ENCODE assay signal across 8 cellular contexts in the genomic region with DNA sequence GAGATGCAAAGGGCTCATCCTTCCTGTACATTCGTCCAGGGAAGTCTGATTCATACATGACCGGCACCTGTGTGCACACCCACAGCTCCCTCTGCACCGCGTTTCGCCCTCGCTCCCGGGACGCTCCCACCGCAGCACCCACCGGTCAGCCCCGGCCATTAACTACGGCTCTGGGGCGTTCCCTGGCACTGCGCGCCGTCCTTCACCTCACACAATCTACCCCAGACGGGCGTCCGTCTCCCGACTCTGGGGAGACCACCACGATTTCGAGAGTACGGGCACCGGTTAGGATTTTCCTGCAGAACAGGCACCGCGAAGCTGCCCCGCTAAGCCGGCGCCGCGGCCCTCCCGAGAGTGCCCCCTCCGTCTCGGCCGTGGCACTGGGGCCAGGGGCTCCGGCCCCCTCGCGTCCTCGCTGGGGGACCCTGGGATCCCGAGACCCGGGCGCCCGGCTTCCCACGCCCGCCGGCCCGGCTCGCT. TPM values are rescaled to one million over a fixed set of nuclear protein-coding genes. Genes with fewer than 3 reads are reported as not detected.
DNase-seq lines count a peak whose midpoint lies in the region; ATAC-seq, FAIRE-seq and TF ChIP-seq lines count a peak whose summit lies in the region.

No MANE protein-coding gene starts in this region.

- CTCF ChIA-PET in CD4-positive, alpha-beta memory T cell (lab: Charles Lee; ENCODE audit: partially characterized antibody) = interaction anchor here (1.1 kb wide), 1 partner anchor 47 kb away, joined by 3 read pairs; no protein-coding TSS in a partner anchor
- CTCF ChIA-PET in GM12878 (lab: Yijun Ruan, JAX) = interaction anchor here (0.6 to 1.2 kb wide), 2 partner anchors 104 to 1788 kb away, joined by 3 read pairs; no protein-coding TSS in a partner anchor

- DNase-seq in CD4-positive, alpha-beta memory T cell = no peak
- DNase-seq in GM12878 (ENCODE audit: low read depth, low spot score) = no peak
- peak; percentile 29 to 58 for DNase-seq in gastrocnemius medialis
- DNase-seq in NCI-H2171 (lab: John Stamatoyannopoulos, UW) = no peak

- peak overlapping the region; percentile 92 to 97 (median 94) for H3K4me3 Mint-ChIP-seq in CD4-positive, alpha-beta memory T cell

- H3K27ac Mint-ChIP-seq in CD4-positive, alpha-beta memory T cell = peak overlapping the region; percentile 89 to 96 (median 94)

- H4K20me1 ChIP-seq in GM12878 (ENCODE audit: control insufficient read depth, insufficient read depth) = no peaks in the 10 kb centered on the region

- WGBS in GM12878 (ENCODE audit: insufficient coverage, insufficient replicate concordance, low lambda C conversion rate, missing lambda C conversion rate) = under 1% methylated on average over 46 of the region's 48 CpGs

- ATAC-seq in GM19438 (IDR thresholded peaks at IDR 0.05; ENCODE audit: low read depth, unreplicated experiment) = peak; percentile 48
- ATAC-seq in HG03457 (IDR thresholded peaks at IDR 0.05; ENCODE audit: unreplicated experiment) = peak; percentile 28
- ATAC-seq in SK-N-SH treated with all-trans-retinoic acid at 6 μM for 48 hours = peak; percentile 67
- peak; percentile 64 for ATAC-seq in GM12878
- ATAC-seq in gastrocnemius medialis = peak; percentile 60 to 66

- H3K27ac ChIP-seq in CD4-positive, alpha-beta memory T cell (ENCODE audit: low read depth, low read length) = peak overlapping the region; percentile 90
- peak overlapping the region; percentile 95 for H3K27ac ChIP-seq in GM12878 (ENCODE audit: control insufficient read depth, insufficient read depth)
- peak overlapping the region; percentile 90 to 99 (median 94) for H3K27ac ChIP-seq in gastrocnemius medialis

- RAD21 ChIA-PET in GM12878 (lab: Charles Lee; ENCODE audit: unreplicated experiment) = no interaction called here

- H3K9ac ChIP-seq in GM12878 (ENCODE audit: control insufficient read depth, insufficient read depth, low read length) (peak overlapping the region; percentile 94), iPS-15b (ENCODE audit: low read depth, low read length) (peak overlapping the region; percentile 91)

- peaks cover 13 to 43% (median 31%) of the 10 kb centered on the region in 4 donors for H3K4me1 Mint-ChIP-seq in CD4-positive, alpha-beta memory T cell

- H3K9me3 ChIP-seq in CD4-positive, alpha-beta memory T cell (ENCODE audit: control insufficient read depth in 1 of 2, low read length in 2 of 2) = no peaks in the 10 kb centered on the region
- no peaks in the 10 kb centered on the region for H3K9me3 ChIP-seq in GM12878 (replicated peaks; ENCODE audit: control insufficient read depth, insufficient read depth, low read length)
- no peaks in the 10 kb centered on the region for H3K9me3 ChIP-seq in iPS-15b (ENCODE audit: control insufficient read depth, insufficient read depth, low read length)
- H3K9me3 ChIP-seq in gastrocnemius medialis = no peaks in the 10 kb centered on the region

- no peak for TF ChIP-seq RAD21 in GM12878 (IDR thresholded peaks at IDR 0.05; ENCODE audit: insufficient read depth, low read depth, low read length)

- no peak for TF ChIP-seq EP300 in GM12878 (IDR thresholded peaks at IDR 0.05; ENCODE audit: borderline replicate concordance in 1 of 2, control insufficient read depth in 1 of 2, low read depth in 2 of 2, low read length in 2 of 2)

- peak overlapping the region; percentile 53; the same call in 1 of the 2 replicates for H3K4me2 ChIP-seq in GM12878 (ENCODE audit: control insufficient read depth, insufficient read depth)

- no peaks in the 10 kb centered on the region for H3K27me3 ChIP-seq in CD4-positive, alpha-beta memory T cell (ENCODE audit: insufficient read depth, low read length)
- H3K27me3 ChIP-seq in GM12878 (replicated peaks in 1 of 2; ENCODE audit: control insufficient read depth in 2 of 2, insufficient read depth in 2 of 2, low read length in 1 of 2) = no peaks in the 10 kb centered on the region
- H3K27me3 ChIP-seq in iPS-15b (ENCODE audit: control insufficient read depth, insufficient read depth, low read length) = no peaks in the 10 kb centered on the region
- no peaks in the 10 kb centered on the region for H3K27me3 ChIP-seq in gastrocnemius medialis

- H3K36me3 Mint-ChIP-seq in CD4-positive, alpha-beta memory T cell = peaks cover 7 to 16% of the 10 kb centered on the region in 2 donors

- TF ChIP-seq POLR2A in GM12878 (IDR thresholded peaks at IDR 0.05; ENCODE audit: low read depth, low read length) = no peak; the same call in 1 of the 2 replicates
- TF ChIP-seq POLR2A in gastrocnemius medialis (IDR thresholded peaks at IDR 0.05) = no peak

- H3K36me3 ChIP-seq in CD4-positive, alpha-beta memory T cell (ENCODE audit: insufficient read depth, low read length) = no peaks in the 10 kb centered on the region
- H3K36me3 ChIP-seq in GM12878 (ENCODE audit: control insufficient read depth in 2 of 2, insufficient read depth in 2 of 2, low read length in 1 of 2) (peaks cover 0 to 3% of the 10 kb centered on the region in 2 experiments; a peak in 1 of 4 replicates), iPS-15b (ENCODE audit: control insufficient read depth, insufficient read depth, low read length) (no peaks in the 10 kb centered on the region), gastrocnemius medialis (peaks cover 0 to 15% of the 10 kb centered on the region in 2 donors)

- H3K4me3 ChIP-seq in CD4-positive, alpha-beta memory T cell (ENCODE audit: low read length in 2 of 2) = peak overlapping the region; percentile 48 to 97
- peak overlapping the region; percentile 77 for H3K4me3 ChIP-seq in GM12878
- peak overlapping the region; percentile 91 for H3K4me3 ChIP-seq in iPS-15b (ENCODE audit: low read depth, low read length)
- peak overlapping the region; percentile 77 to 99 (median 86) for H3K4me3 ChIP-seq in gastrocnemius medialis

- peaks cover 27% of the 10 kb centered on the region for H3K79me2 ChIP-seq in GM12878 (ENCODE audit: control insufficient read depth, insufficient read depth, low read length)

- no peaks in the 10 kb centered on the region for H3K9me3 Mint-ChIP-seq in CD4-positive, alpha-beta memory T cell

- no peak for TF ChIP-seq CTCF in GM12878 (IDR thresholded peaks at IDR 0.05 in 2 of 3, conservative IDR thresholded peaks at IDR 0.05 in 1 of 3; ENCODE audit: control insufficient read depth in 2 of 3, extremely low read depth in 1 of 3, insufficient read depth in 1 of 3, low read depth in 3 of 3, low read length in 3 of 3)
- no peak for TF ChIP-seq CTCF in gastrocnemius medialis (IDR thresholded peaks at IDR 0.05 in 4 of 5, conservative IDR thresholded peaks at IDR 0.05 in 1 of 5)

- peak overlapping the region; percentile 91 for H2AFZ ChIP-seq in GM12878 (ENCODE audit: control insufficient read depth, low read depth, low read length)

- SMC1A ChIA-PET in GM12878 (lab: Charles Lee; ENCODE audit: uncharacterized antibody, unreplicated experiment) = interaction anchor here (1.6 kb wide), 1 partner anchor 104 kb away, joined by 5 read pairs; no protein-coding TSS in a partner anchor

- in situ Hi-C loops in GM12878 (cut with MboI) (no loop called here), gastrocnemius medialis (cut with MboI; ENCODE audit: low sequenced_read_pairs in 4 of 4) (no loop called here)

- H3K4me1 ChIP-seq in CD4-positive, alpha-beta memory T cell (ENCODE audit: insufficient read depth, low read length) = peaks cover 17% of the 10 kb centered on the region
- H3K4me1 ChIP-seq in GM12878 (ENCODE audit: control insufficient read depth, insufficient read depth, low read length) (no peaks in the 10 kb centered on the region), iPS-15b (ENCODE audit: control insufficient read depth, insufficient read depth, low read length) (no peaks in the 10 kb centered on the region), gastrocnemius medialis (peaks cover 18 to 21% of the 10 kb centered on the region in 2 donors)

- POLR2A ChIA-PET in CD4-positive, alpha-beta memory T cell (lab: Charles Lee; ENCODE audit: partially characterized antibody) = interaction anchor here (1.0 to 1.8 kb wide), 3 partner anchors 45 to 49 kb away, joined by 3 to 11 read pairs (median 3); a partner anchor contains a TSS
- POLR2A ChIA-PET in GM12878 (lab: Charles Lee) = interaction anchor here (1.6 kb wide), 1 partner anchor 47 kb away, joined by 3 read pairs; a partner anchor contains a TSS

- H3K27me3 Mint-ChIP-seq in CD4-positive, alpha-beta memory T cell = no peaks in the 10 kb centered on the region

- no peak for FAIRE-seq in GM12878 (lab: Jason Lieb, UNC)

- no TSS peak for BruUV-seq in GM12878 (replicated peaks; lab: Mats Ljungman, UMichigan)

- intact Hi-C loops in CD4-positive, alpha-beta memory T cell (cut with micrococcal nuclease) = no loop called here
- intact Hi-C loops in GM12878 (cut with micrococcal nuclease; ENCODE audit: unreplicated experiment) (no loop called here), gastrocnemius medialis (cut with DNase I; ENCODE audit: low total_unique reads) (loop anchor here (5.0 kb wide), 2 partner anchors 125 to 450 kb away; no protein-coding TSS in a partner anchor)

RNA-seq across cellular contexts. Expression of a gene that starts 0.4 kb away (rescaled TPM):
- 10 to 100 TPM; 24.5 to 26.2 TPM for total RNA-seq in CD4-positive, alpha-beta memory T cell
- polyA plus RNA-seq in CD4-positive, alpha-beta memory T cell = 10 to 100 TPM; 24.9 to 36.6 TPM
- 61.3 and 62.2 TPM in 2 replicates for total RNA-seq in GM12878 (2013; cell fraction: nucleolus; rRNA removed)
- total RNA-seq in GM12878 (2014; rRNA removed) (13.9 and 15.9 TPM in 2 replicates), GM12878 (2014; rRNA removed; fragmentation: Illumina TruSeq; extraction: Trizol) (16.4 and 17.8 TPM in 2 replicates), GM12878 (2021) (16.5 and 22.7 TPM in 2 replicates), gastrocnemius medialis (10 to 100 TPM; 34.3 to 57.6 (median 39.4) TPM)
- polyA plus RNA-seq in GM12878 (2011; ENCODE audit: low read depth) = 5.1 TPM
- polyA plus RNA-seq in GM12878 (2011; rRNA removed) (19.6 and 23.4 TPM in 2 replicates), GM12878 (2014; fragmentation: Illumina TruSeq; extraction: Trizol) (13.9 and 15.6 TPM in 2 replicates), GM12878 (2014; fragmentation: Nextera tagmentation; extraction: Ambion mirVana) (1 to 10 TPM; 4.3 to 5.3 TPM), GM12878 (2014; rRNA removed) (8.9 and 9.0 TPM in 2 replicates), GM12878 (2016; fragmentation: Nextera tagmentation; extraction: Ambion mirVana) (10 to 100 TPM; 18.0 to 20.9 TPM)
- polyA plus RNA-seq in GM12878 (2011; cell fraction: cytosol; rRNA removed) = 9.2 and 12.2 TPM in 2 replicates
- 12.4 and 13.6 TPM in 2 replicates for polyA plus RNA-seq in GM12878 (2011; cell fraction: nucleus; rRNA removed)
- polyA plus RNA-seq in GM12878 (2012) = 6.0 and 7.2 TPM in 2 replicates
- polyA minus RNA-seq in GM12878 (2011; rRNA and poly(A)+ RNA removed) = 31.6 and 32.9 TPM in 2 replicates
- 11.9 and 15.3 TPM in 2 replicates for polyA minus RNA-seq in GM12878 (2011; cell fraction: cytosol; rRNA and poly(A)+ RNA removed)
- polyA minus RNA-seq in GM12878 (2011; cell fraction: nucleus; rRNA and poly(A)+ RNA removed) = 15.4 and 17.1 TPM in 2 replicates

RNA-seq across cellular contexts. Expression of a gene that starts 47.6 kb away (rescaled TPM):
- 10 to 100 TPM; 71.2 to 74.8 TPM for total RNA-seq in CD4-positive, alpha-beta memory T cell
- polyA plus RNA-seq in CD4-positive, alpha-beta memory T cell = 10 to 100 TPM; 57.0 to 69.9 TPM
- total RNA-seq in GM12878 (2013; cell fraction: nucleolus; rRNA removed) = 112 and 120 TPM in 2 replicates
- 78.0 and 78.4 TPM in 2 replicates for total RNA-seq in GM12878 (2014; rRNA removed)
- 64.5 and 65.9 TPM in 2 replicates for total RNA-seq in GM12878 (2014; rRNA removed; fragmentation: Illumina TruSeq; extraction: Trizol)
- total RNA-seq in GM12878 (2021) = 55.0 and 58.8 TPM in 2 replicates
- 24.2 TPM for polyA plus RNA-seq in GM12878 (2011; ENCODE audit: low read depth)
- polyA plus RNA-seq in GM12878 (2011; rRNA removed) = 85.3 and 139 TPM in 2 replicates
- 34.5 and 55.3 TPM in 2 replicates for polyA plus RNA-seq in GM12878 (2011; cell fraction: cytosol; rRNA removed)
- 143 and 194 TPM in 2 replicates for polyA plus RNA-seq in GM12878 (2011; cell fraction: nucleus; rRNA removed)
- polyA plus RNA-seq in GM12878 (2012) = 39.6 and 40.2 TPM in 2 replicates
- 73.7 and 92.2 TPM in 2 replicates for polyA plus RNA-seq in GM12878 (2014; fragmentation: Illumina TruSeq; extraction: Trizol)
- 10 to 100 TPM; 14.2 to 33.3 TPM for polyA plus RNA-seq in GM12878 (2014; fragmentation: Nextera tagmentation; extraction: Ambion mirVana)
- 87.8 and 94.3 TPM in 2 replicates for polyA plus RNA-seq in GM12878 (2014; rRNA removed)
- polyA plus RNA-seq in GM12878 (2016; fragmentation: Nextera tagmentation; extraction: Ambion mirVana) = 100 to 1,000 TPM in 1 of 2 experiments, 10 to 100 TPM in 1; 83.1 to 105 TPM
- polyA minus RNA-seq in GM12878 (2011; rRNA and poly(A)+ RNA removed) = 16.2 and 19.2 TPM in 2 replicates
- 13.1 and 15.4 TPM in 2 replicates for polyA minus RNA-seq in GM12878 (2011; cell fraction: cytosol; rRNA and poly(A)+ RNA removed)
- 21.3 and 32.4 TPM in 2 replicates for polyA minus RNA-seq in GM12878 (2011; cell fraction: nucleus; rRNA and poly(A)+ RNA removed)
- total RNA-seq in gastrocnemius medialis = 10 to 100 TPM; 20.1 to 37.7 (median 26.9) TPM

Comparison
In these comparisons a context has a peak if more than half of its experiments do, and no peak if none do; other contexts are left out.
1. DNase-seq: peak in gastrocnemius medialis (2 of 2); none in CD4-positive, alpha-beta memory T cell (0 of 5), GM12878 (single experiment) and NCI-H2171 (single experiment).
2. Peak in every context shown above with its lines, with median percentiles within 50 percentile points of each other: H3K27ac ChIP-seq, H3K4me3 ChIP-seq and ATAC-seq.